9 cellular contexts compared by ENCODE assay signal in genomic region chr22:31230155-31230870, GRCh38. TPM values are rescaled to one million over a fixed set of nuclear protein-coding genes. Genes with fewer than 3 reads are reported as not detected.
A peak's percentile ranks its signal among the peaks of the same experiment; 100 is the strongest.
DNase-seq lines count a peak whose midpoint lies in the region; ATAC-seq and TF ChIP-seq lines count a peak whose summit lies in the region.
"Had no signal": no experiment of that assay in that cellular context is flagged by ENCODE, and none has a peak within 500 bp of the region (broad histone marks: within the 10 kb centered on the region; RNA-seq: fewer than 3 reads in every experiment).

No MANE protein-coding gene starts in this region.

- intact Hi-C loops in activated CD8-positive, alpha-beta T cell treated with anti-CD3 and anti-CD28 coated beads for 36 hours (cut with micrococcal nuclease), result no loop called here
- intact Hi-C loops in adrenal gland (cut with DNase I) (loop anchor here in 1 of 2 donors (5.0 kb wide), 1 partner anchor 143 kb away; no protein-coding TSS in a partner anchor), transverse colon (cut with DNase I; ENCODE audit: low total_unique reads) (no loop called here), posterior cingulate gyrus (cut with DNase I) (loop anchor here (10.0 kb wide), 2 partner anchors 146 to 286 kb away; partner anchors contain the start of gene SMTN)

- TF ChIP-seq POLR2A in adrenal gland (IDR thresholded peaks at IDR 0.05), result no peak
- TF ChIP-seq POLR2A in transverse colon (IDR thresholded peaks at IDR 0.05), result no peak

- H3K4me1 ChIP-seq in adrenal gland (replicated peaks in 1 of 2), result peaks cover 19 to 48% of the 10 kb centered on the region in 2 donors
- peaks cover 11 to 25% (median 21%) of the 10 kb centered on the region in 4 donors for H3K4me1 ChIP-seq in liver (ENCODE audit: control insufficient read depth in 4 of 4, insufficient read depth in 4 of 4, low read length in 3 of 4)
- H3K4me1 ChIP-seq in transverse colon, result peaks cover 31 to 94% (median 71%) of the 10 kb centered on the region in 4 donors

- CTCF ChIA-PET in activated CD8-positive, alpha-beta T cell treated with anti-CD3 and anti-CD28 coated beads, Interleukin-2, amount 10 ng/mL, durations not matched to agents 7 days and 5 days (lab: Charles Lee), result interaction anchor here (0.7 to 12.9 kb wide), 15 partner anchors 9 to 467 kb away, joined by 3 to 117 read pairs (median 5); partner anchors contain the start of genes LIMK2, RNF185 and SELENOM
- CTCF ChIA-PET in activated CD8-positive, alpha-beta T cell treated with anti-CD3 and anti-CD28 coated beads for 36 hours (lab: Charles Lee), result interaction anchor here (0.6 to 1.7 kb wide), 6 partner anchors 10 to 42 kb away, joined by 3 to 8 read pairs (median 4); partner anchors contain the start of gene LIMK2

- no peaks in the 10 kb centered on the region for H3K9me3 ChIP-seq in adrenal gland (replicated peaks in 1 of 3)
- no peaks in the 10 kb centered on the region for H3K9me3 ChIP-seq in liver (ENCODE audit: control insufficient read depth in 4 of 4, low read length in 3 of 4)
- H3K9me3 ChIP-seq in transverse colon, result no peaks in the 10 kb centered on the region

- H3K27ac Mint-ChIP-seq in activated CD8-positive, alpha-beta T cell treated with anti-CD3 and anti-CD28 coated beads, Interleukin-2, amount 10 ng/mL, durations not matched to agents 7 days and 5 days, result peak overlapping the region; percentile 35
- no peak overlapping the region for H3K27ac Mint-ChIP-seq in activated CD8-positive, alpha-beta T cell treated with anti-CD3 and anti-CD28 coated beads for 36 hours

- no peak for TF ChIP-seq CTCF in activated CD8-positive, alpha-beta T cell treated with anti-CD3 and anti-CD28 coated beads for 36 hours (IDR thresholded peaks at IDR 0.05)
- TF ChIP-seq CTCF in adrenal gland (IDR thresholded peaks at IDR 0.05), result no peak
- no peak for TF ChIP-seq CTCF in liver (IDR thresholded peaks at IDR 0.05; ENCODE audit: low read depth, low read length, missing input control)
- no peak for TF ChIP-seq CTCF in transverse colon (IDR thresholded peaks at IDR 0.05)

- no peak for DNase-seq in activated CD8-positive, alpha-beta T cell treated with anti-CD3 and anti-CD28 coated beads, Interleukin-2, amount 10 ng/mL, durations not matched to agents 7 days and 5 days
- no peak for DNase-seq in activated CD8-positive, alpha-beta T cell treated with anti-CD3 and anti-CD28 coated beads for 36 hours
- DNase-seq in adrenal gland (peak in 2 of 7 donors; percentile 50 to 51), transverse colon (no peak), posterior cingulate gyrus (no peak), DMS153 treated with DMSO at 0.1 percent for 48 hours (lab: John Stamatoyannopoulos, UW; ENCODE audit: unreplicated experiment) (no peak)

- H3K36me3 Mint-ChIP-seq in activated CD8-positive, alpha-beta T cell treated with anti-CD3 and anti-CD28 coated beads, Interleukin-2, amount 10 ng/mL, durations not matched to agents 7 days and 5 days (ENCODE audit: low read depth), result peaks cover 34% of the 10 kb centered on the region
- H3K36me3 Mint-ChIP-seq in activated CD8-positive, alpha-beta T cell treated with anti-CD3 and anti-CD28 coated beads for 36 hours (ENCODE audit: low read depth), result peaks cover 11% of the 10 kb centered on the region

- TF ChIP-seq EP300 in transverse colon (IDR thresholded peaks at IDR 0.05; ENCODE audit: low read depth), result peak; percentile 35

- no peak for ATAC-seq in activated CD8-positive, alpha-beta T cell treated with anti-CD3 and anti-CD28 coated beads, Interleukin-2, amount 10 ng/mL, durations not matched to agents 7 days and 5 days
- no peak for ATAC-seq in activated CD8-positive, alpha-beta T cell treated with anti-CD3 and anti-CD28 coated beads for 36 hours
- ATAC-seq in GM21717 (IDR thresholded peaks at IDR 0.05; ENCODE audit: unreplicated experiment), result no peak

- POLR2A ChIA-PET in activated CD8-positive, alpha-beta T cell treated with anti-CD3 and anti-CD28 coated beads, Interleukin-2, amount 10 ng/mL, durations not matched to agents 7 days and 5 days (lab: Charles Lee), result interaction anchor here (0.6 to 2.0 kb wide), 3 partner anchors 9 to 17 kb away, joined by 3 to 9 read pairs (median 4); partner anchors contain the start of gene LIMK2
- POLR2A ChIA-PET in activated CD8-positive, alpha-beta T cell treated with anti-CD3 and anti-CD28 coated beads for 36 hours (lab: Charles Lee), result interaction anchor here (1.0 kb wide), 1 partner anchor 16 kb away, joined by 5 read pairs; no protein-coding TSS in a partner anchor

- no peak for TF ChIP-seq RAD21 in liver (IDR thresholded peaks at IDR 0.05)

- no peaks in the 10 kb centered on the region for H3K36me3 ChIP-seq in adrenal gland (replicated peaks in 1 of 2)
- peaks cover 0 to 5% (median 0%) of the 10 kb centered on the region in 4 donors for H3K36me3 ChIP-seq in liver (ENCODE audit: control insufficient read depth in 4 of 4, insufficient read depth in 3 of 4, low read depth in 1 of 4, low read length in 3 of 4)
- H3K36me3 ChIP-seq in transverse colon, result no peaks in the 10 kb centered on the region

- H3K4me3 ChIP-seq in adrenal gland (no peak overlapping the region), liver (ENCODE audit: low read depth in 1 of 3, low read length in 3 of 3) (no peak overlapping the region), transverse colon (no peak overlapping the region)

- peak overlapping the region; percentile 32 for H3K4me3 Mint-ChIP-seq in activated CD8-positive, alpha-beta T cell treated with anti-CD3 and anti-CD28 coated beads, Interleukin-2, amount 10 ng/mL, durations not matched to agents 7 days and 5 days
- no peak overlapping the region for H3K4me3 Mint-ChIP-seq in activated CD8-positive, alpha-beta T cell treated with anti-CD3 and anti-CD28 coated beads for 36 hours

- H3K27me3 ChIP-seq in adrenal gland, result no peaks in the 10 kb centered on the region
- no peaks in the 10 kb centered on the region for H3K27me3 ChIP-seq in liver (ENCODE audit: control insufficient read depth in 4 of 4, insufficient read depth in 4 of 4, low read length in 3 of 4)
- no peaks in the 10 kb centered on the region for H3K27me3 ChIP-seq in transverse colon

- WGBS in adrenal gland, 4 donors, result 52 to 56% (median 55%) methylated on average over 6 of the region's 6 CpGs
- WGBS in liver, result 31% methylated on average over 6 of the region's 6 CpGs
- 47 to 67% methylated on average over 2 to 6 of the region's 6 CpGs for WGBS in transverse colon (ENCODE audit: low coverage in 1 of 2), 2 donors

- H3K9ac ChIP-seq in liver (ENCODE audit: low read depth in 1 of 2, low read length in 2 of 2), result peak overlapping the region in 1 of 2 donors; percentile 10

- H3K27ac ChIP-seq in adrenal gland (peak overlapping the region; percentile 64 to 79 (median 75)), liver (ENCODE audit: low read depth in 1 of 2, low read length in 2 of 2) (peak overlapping the region; percentile 58 to 96), transverse colon (peak overlapping the region; percentile 85 to 90 (median 88))
- H3K27ac ChIP-seq: C4-2B had no signal

- in situ Hi-C loops in transverse colon (cut with MboI; ENCODE audit: low pct_ligation_motif_present in 1 of 4, low pct_unique_long_range_greater_than_20kb in 1 of 4, low sequenced_read_pairs in 3 of 4), result no loop called here

- peaks cover 51% of the 10 kb centered on the region for H3K4me1 Mint-ChIP-seq in activated CD8-positive, alpha-beta T cell treated with anti-CD3 and anti-CD28 coated beads, Interleukin-2, amount 10 ng/mL, durations not matched to agents 7 days and 5 days (ENCODE audit: low read depth)
- H3K4me1 Mint-ChIP-seq in activated CD8-positive, alpha-beta T cell treated with anti-CD3 and anti-CD28 coated beads for 36 hours (ENCODE audit: low read depth), result peaks cover 25% of the 10 kb centered on the region

- H3K27me3 Mint-ChIP-seq in activated CD8-positive, alpha-beta T cell treated with anti-CD3 and anti-CD28 coated beads, Interleukin-2, amount 10 ng/mL, durations not matched to agents 7 days and 5 days (ENCODE audit: low read depth), result no peaks in the 10 kb centered on the region
- H3K27me3 Mint-ChIP-seq in activated CD8-positive, alpha-beta T cell treated with anti-CD3 and anti-CD28 coated beads for 36 hours, result no peaks in the 10 kb centered on the region

- no peaks in the 10 kb centered on the region for H3K9me3 Mint-ChIP-seq in activated CD8-positive, alpha-beta T cell treated with anti-CD3 and anti-CD28 coated beads, Interleukin-2, amount 10 ng/mL, durations not matched to agents 7 days and 5 days (ENCODE audit: insufficient read depth)
- no peaks in the 10 kb centered on the region for H3K9me3 Mint-ChIP-seq in activated CD8-positive, alpha-beta T cell treated with anti-CD3 and anti-CD28 coated beads for 36 hours

TF ChIP-seq in liver, 16 proteins besides CTCF, POLR2A, EP300 and RAD21 (continues in another document):
- TF ChIP-seq ZBTB33 (IDR thresholded peaks at IDR 0.05), result no peak

RNA-seq across cellular contexts. Expression of gene LIMK2, which starts 18.2 kb away (rescaled TPM):
- 10 to 100 TPM; 42.7 to 44.3 TPM for total RNA-seq in activated CD8-positive, alpha-beta T cell treated with anti-CD3 and anti-CD28 coated beads, Interleukin-2, amount 10 ng/mL, durations not matched to agents 7 days and 5 days
- total RNA-seq in activated CD8-positive, alpha-beta T cell treated with anti-CD3 and anti-CD28 coated beads for 36 hours, result 10 to 100 TPM; 23.2 to 25.5 TPM
- 10 to 100 TPM; 17.8 to 36.1 (median 26.7) TPM for total RNA-seq in adrenal gland
- 10 to 100 TPM; 12.6 to 18.7 (median 14.9) TPM for polyA plus RNA-seq in adrenal gland
- total RNA-seq in liver, result 10 to 100 TPM; 13.6 to 39.2 TPM
- 10 to 100 TPM in 1 of 2 donors, 1 to 10 TPM in 1; 6.6 to 13.3 TPM for polyA plus RNA-seq in liver
- 100 to 1,000 TPM; 124 to 283 (median 210) TPM for total RNA-seq in transverse colon
